Comparison of ENCODE assay signal across 8 cellular contexts in genomic region chrX:55451990-55452824, GRCh38. TPM values are rescaled to one million over a fixed set of nuclear protein-coding genes. Genes with fewer than 3 reads are reported as not detected.
DNase-seq lines count a peak whose midpoint lies in the region; ATAC-seq and TF ChIP-seq lines count a peak whose summit lies in the region.

A gene with protein sequence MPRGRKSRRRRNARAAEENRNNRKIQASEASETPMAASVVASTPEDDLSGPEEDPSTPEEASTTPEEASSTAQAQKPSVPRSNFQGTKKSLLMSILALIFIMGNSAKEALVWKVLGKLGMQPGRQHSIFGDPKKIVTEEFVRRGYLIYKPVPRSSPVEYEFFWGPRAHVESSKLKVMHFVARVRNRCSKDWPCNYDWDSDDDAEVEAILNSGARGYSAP (plus strand): TSS chrX:55452127. CDS start chrX:55452375, 248 bp downstream.

- H3K9me3 Mint-ChIP-seq in activated CD4-positive, alpha-beta T cell treated with anti-CD3 and anti-CD28 coated beads, Interleukin-2, amount 10 ng/mL, durations not matched to agents 7 days and 5 days: no peaks in the 10 kb centered on the region

- H3K4me1 ChIP-seq in colonic mucosa: no peaks in the 10 kb centered on the region

- intact Hi-C loops in colonic mucosa (cut with DNase I): no loop called here
- intact Hi-C loops in left colon (cut with DNase I, micrococcal nuclease): no loop called here

- H3K27me3 Mint-ChIP-seq in activated CD4-positive, alpha-beta T cell treated with anti-CD3 and anti-CD28 coated beads, Interleukin-2, amount 10 ng/mL, durations not matched to agents 7 days and 5 days: no peaks in the 10 kb centered on the region

- peaks cover 23% of the 10 kb centered on the region for H3K4me1 Mint-ChIP-seq in activated CD4-positive, alpha-beta T cell treated with anti-CD3 and anti-CD28 coated beads, Interleukin-2, amount 10 ng/mL, durations not matched to agents 7 days and 5 days

- no peaks in the 10 kb centered on the region for H3K36me3 Mint-ChIP-seq in activated CD4-positive, alpha-beta T cell treated with anti-CD3 and anti-CD28 coated beads, Interleukin-2, amount 10 ng/mL, durations not matched to agents 7 days and 5 days (ENCODE audit: low read depth)

- no peaks in the 10 kb centered on the region for H3K27me3 ChIP-seq in colonic mucosa

- no peaks in the 10 kb centered on the region for H3K9me3 ChIP-seq in colonic mucosa

- TF ChIP-seq CTCF in colonic mucosa (IDR thresholded peaks at IDR 0.05): no peak

- H3K27ac Mint-ChIP-seq in activated CD4-positive, alpha-beta T cell treated with anti-CD3 and anti-CD28 coated beads, Interleukin-2, amount 10 ng/mL, durations not matched to agents 7 days and 5 days: peak within 1 kb of the TSS; percentile 96

- DNase-seq in A172 (ENCODE audit: low spot score): peak; percentile 39
- DNase-seq in NCI-H510A treated with DMSO at 0.1 percent for 48 hours (lab: John Stamatoyannopoulos, UW): peak; percentile 60
- DNase-seq in activated CD4-positive, alpha-beta T cell treated with anti-CD3 and anti-CD28 coated beads, Interleukin-2, amount 10 ng/mL, durations not matched to agents 7 days and 5 days: peak; percentile 82
- DNase-seq in colonic mucosa: peak; percentile 80
- DNase-seq in left colon: peak; percentile 81 to 82
- DNase-seq in stimulated activated CD4-positive, alpha-beta T cell treated with anti-CD3 and anti-CD28 coated beads, Interleukin-1b, Interleukin-23, amount 100 ng/mL, for 4 hours (ENCODE audit: low read depth in 2 of 2): peak; percentile 51 to 58

- H3K27ac ChIP-seq in colonic mucosa: peak within 1 kb of the TSS; percentile 68

- POLR2A ChIA-PET in activated CD4-positive, alpha-beta T cell treated with anti-CD3 and anti-CD28 coated beads, Interleukin-2, amount 10 ng/mL, durations not matched to agents 7 days and 5 days (lab: Charles Lee): interaction anchor here (0.9 kb wide), 1 partner anchor 37 kb away, joined by 3 read pairs; no protein-coding TSS in a partner anchor

- H3K36me3 ChIP-seq in colonic mucosa: no peaks in the 10 kb centered on the region

- H3K9ac ChIP-seq in colonic mucosa (ENCODE audit: low read depth in 2 of 2, low read length in 2 of 2): peak within 1 kb of the TSS; percentile 60 to 72

- peak within 1 kb of the TSS; percentile 94 for H3K4me3 Mint-ChIP-seq in activated CD4-positive, alpha-beta T cell treated with anti-CD3 and anti-CD28 coated beads, Interleukin-2, amount 10 ng/mL, durations not matched to agents 7 days and 5 days

- ATAC-seq in GM18519 (IDR thresholded peaks at IDR 0.05; ENCODE audit: low FRiP score, unreplicated experiment) (peak; percentile 98), HG03060 (IDR thresholded peaks at IDR 0.05; ENCODE audit: low read depth, unreplicated experiment) (peak; percentile 97), left colon (peak; percentile 98)

- peak within 1 kb of the TSS; percentile 47 for H3K4me3 ChIP-seq in colonic mucosa

- CTCF ChIA-PET in activated CD4-positive, alpha-beta T cell treated with anti-CD3 and anti-CD28 coated beads, Interleukin-2, amount 10 ng/mL, durations not matched to agents 7 days and 5 days (lab: Charles Lee): no interaction called here

RNA-seq across cellular contexts. Expression of the gene that starts here (rescaled TPM):
- 8.3 and 10.9 TPM in 2 replicates for total RNA-seq in A172 (2014; rRNA removed; shearing (Covaris generic))
- total RNA-seq in activated CD4-positive, alpha-beta T cell treated with anti-CD3 and anti-CD28 coated beads, Interleukin-2, amount 10 ng/mL, durations not matched to agents 7 days and 5 days: 10 to 100 TPM; 17.3 to 18.7 TPM
- total RNA-seq in colonic mucosa: 1 to 10 TPM; 5.3 to 6.5 TPM
- 1 to 10 TPM; 4.5 to 8.3 TPM for total RNA-seq in left colon

Comparison
In these comparisons a context has a peak if more than half of its experiments do, and no peak if none do; other contexts are left out.
1. Peak in every context shown above with its lines: DNase-seq, ATAC-seq, H3K4me3 ChIP-seq and H3K27ac ChIP-seq.